Comparison of ENCODE assay signal across 17 cellular contexts in the genomic region with DNA sequence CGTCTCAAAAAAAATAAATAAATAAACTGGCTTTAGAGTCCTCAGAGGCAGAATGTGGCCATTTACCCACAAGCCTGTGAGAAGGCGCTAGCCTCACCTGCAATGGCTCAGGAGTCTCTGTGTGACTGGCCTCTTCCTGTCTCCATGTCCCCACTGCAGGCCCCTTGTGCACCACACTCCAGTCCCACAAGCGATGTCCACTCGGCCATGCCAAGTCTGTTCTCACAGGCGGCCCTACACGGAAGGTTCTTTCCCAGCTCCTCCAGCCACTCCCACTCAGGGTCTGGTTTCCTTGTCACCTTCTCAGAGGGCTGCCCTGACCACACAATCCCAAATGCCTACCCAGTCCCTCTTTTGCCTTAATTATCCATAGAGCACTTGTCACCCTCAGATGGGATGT. TPM values are rescaled to one million over a fixed set of nuclear protein-coding genes. Genes with fewer than 3 reads are reported as not detected.
DNase-seq lines count a peak whose midpoint lies in the region; ATAC-seq and TF ChIP-seq lines count a peak whose summit lies in the region.
"Had no signal": no experiment of that assay in that cellular context is flagged by ENCODE, and none has a peak within 500 bp of the region (broad histone marks: within the 10 kb centered on the region; RNA-seq: fewer than 3 reads in every experiment).

No MANE protein-coding gene starts in this region.

- ATAC-seq in stimulated activated effector memory CD8-positive, alpha-beta T cell treated with anti-CD3 and anti-CD28 coated beads, Interleukin-12 subunit alpha, Interleukin-12 subunit beta, amount 100 ng/mL, for 72 hours = no peak
- ATAC-seq in heart left ventricle = no peak
- ATAC-seq: GM23338, HCT116 had no signal

- H3K9me3 ChIP-seq in heart left ventricle = no peaks in the 10 kb centered on the region

- H3K4me1 Mint-ChIP-seq in chondrocyte (ENCODE audit: low read depth) (no peaks in the 10 kb centered on the region), nephron progenitor cell (peaks cover 4% of the 10 kb centered on the region)
- H3K4me1 Mint-ChIP-seq in stimulated activated effector memory CD8-positive, alpha-beta T cell treated with anti-CD3 and anti-CD28 coated beads, Interleukin-12 subunit alpha, Interleukin-12 subunit beta, amount 100 ng/mL, for 72 hours = peaks cover 10% of the 10 kb centered on the region
- H3K4me1 Mint-ChIP-seq: GM23338, H9 had no signal

- no peak overlapping the region for H3K27ac ChIP-seq in heart left ventricle

- no peak for TF ChIP-seq CTCF in chondrocyte (IDR thresholded peaks at IDR 0.05)
- TF ChIP-seq CTCF in nephron progenitor cell (IDR thresholded peaks at IDR 0.05) = no peak
- TF ChIP-seq CTCF in heart left ventricle (IDR thresholded peaks at IDR 0.05) = no peak

- H3K36me3 ChIP-seq in heart left ventricle = peaks cover 0 to 86% (median 59%) of the 10 kb centered on the region in 9 donors

- H3K27ac Mint-ChIP-seq in chondrocyte (ENCODE audit: unreplicated experiment) (no peak overlapping the region), nephron progenitor cell (peak overlapping the region; percentile 45)
- H3K27ac Mint-ChIP-seq in stimulated activated effector memory CD8-positive, alpha-beta T cell treated with anti-CD3 and anti-CD28 coated beads, Interleukin-12 subunit alpha, Interleukin-12 subunit beta, amount 100 ng/mL, for 72 hours = peak overlapping the region; percentile 29
- H3K27ac Mint-ChIP-seq: GM23338 had no signal

- no peaks in the 10 kb centered on the region for H3K9me3 Mint-ChIP-seq in chondrocyte (ENCODE audit: low read depth)
- H3K9me3 Mint-ChIP-seq in nephron progenitor cell = no peaks in the 10 kb centered on the region
- no peaks in the 10 kb centered on the region for H3K9me3 Mint-ChIP-seq in stimulated activated effector memory CD8-positive, alpha-beta T cell treated with anti-CD3 and anti-CD28 coated beads, Interleukin-12 subunit alpha, Interleukin-12 subunit beta, amount 100 ng/mL, for 72 hours
- H3K9me3 Mint-ChIP-seq: CD4-positive, alpha-beta memory T cell; GM23338; H9 had no signal

- TF ChIP-seq POLR2A in heart left ventricle (IDR thresholded peaks at IDR 0.05) = no peak

- no peaks in the 10 kb centered on the region for H3K4me1 ChIP-seq in heart left ventricle

- 91 to 95% (median 93%) methylated on average over 6 of the region's 6 CpGs for WGBS in heart left ventricle, 4 donors

- DNase-seq in chondrocyte (ENCODE audit: low spot score) (peak; percentile 69), nephron progenitor cell (no peak), heart left ventricle (no peak), NCI-H69 (lab: John Stamatoyannopoulos, UW) (no peak)
- DNase-seq in stimulated activated effector memory CD8-positive, alpha-beta T cell treated with anti-CD3 and anti-CD28 coated beads, Interleukin-12 subunit alpha, Interleukin-12 subunit beta, amount 100 ng/mL, for 72 hours (ENCODE audit: low spot score in 2 of 2) = no peak
- no peak for DNase-seq in activated CD4-positive, CD25-positive, alpha-beta regulatory T cell (lab: John Stamatoyannopoulos, UW)
- DNase-seq: C1 segment of cervical spinal cord; Calu3; CD4-positive, alpha-beta memory T cell; COR-L47; DMS153; DMS79; EL; GDM1; H9 had no signal

- H3K36me3 Mint-ChIP-seq in chondrocyte (ENCODE audit: low read depth) (peaks cover 50% of the 10 kb centered on the region), nephron progenitor cell (ENCODE audit: low read depth) (peaks cover 78% of the 10 kb centered on the region)
- H3K36me3 Mint-ChIP-seq in stimulated activated effector memory CD8-positive, alpha-beta T cell treated with anti-CD3 and anti-CD28 coated beads, Interleukin-12 subunit alpha, Interleukin-12 subunit beta, amount 100 ng/mL, for 72 hours = peaks cover 18% of the 10 kb centered on the region

- H3K27me3 Mint-ChIP-seq in chondrocyte (ENCODE audit: low read depth) = no peaks in the 10 kb centered on the region
- peaks cover 5% of the 10 kb centered on the region for H3K27me3 Mint-ChIP-seq in nephron progenitor cell (ENCODE audit: low read depth, poor library complexity)
- H3K27me3 Mint-ChIP-seq: CD4-positive, alpha-beta memory T cell had no signal

- H3K4me3 ChIP-seq in heart left ventricle = no peak overlapping the region
- H3K4me3 ChIP-seq: GM23338 had no signal

- no peak overlapping the region for H3K4me3 Mint-ChIP-seq in chondrocyte (ENCODE audit: unreplicated experiment)
- H3K4me3 Mint-ChIP-seq in nephron progenitor cell = no peak overlapping the region
- H3K4me3 Mint-ChIP-seq in stimulated activated effector memory CD8-positive, alpha-beta T cell treated with anti-CD3 and anti-CD28 coated beads, Interleukin-12 subunit alpha, Interleukin-12 subunit beta, amount 100 ng/mL, for 72 hours = no peak overlapping the region
- H3K4me3 Mint-ChIP-seq: CD4-positive, alpha-beta memory T cell; GM23338; H9 had no signal

- intact Hi-C loops in heart left ventricle (cut with DNase I) = no loop called here

- H3K27me3 ChIP-seq in heart left ventricle = no peaks in the 10 kb centered on the region

RNA-seq across cellular contexts. Expression of a gene that starts 38.2 kb away (rescaled TPM):
- 12.7 to 13.9 TPM (median 13.7 TPM) in 3 replicates for total RNA-seq in chondrocyte
- 10 to 100 TPM; 11.2 to 24.8 (median 12.8) TPM for total RNA-seq in heart left ventricle
- 10 to 100 TPM in 1 of 2 donors, 1 to 10 TPM in 1; 6.9 to 27.0 TPM for polyA plus RNA-seq in heart left ventricle

RNA-seq across cellular contexts. Expression of a gene that starts 52.3 kb away (rescaled TPM):
- total RNA-seq in chondrocyte (13.2 to 15.9 TPM (median 15.2 TPM) in 3 replicates), heart left ventricle (1 to 10 TPM; 5.5 to 9.8 (median 7.3) TPM)
- 1 to 10 TPM; 2.4 to 6.0 TPM for polyA plus RNA-seq in heart left ventricle

RNA-seq across cellular contexts. Expression of a gene that starts 58.7 kb away (rescaled TPM):
- total RNA-seq in chondrocyte (14.1 to 15.3 TPM (median 14.5 TPM) in 3 replicates), heart left ventricle (1 to 10 TPM; 5.2 to 8.0 (median 6.3) TPM)
- 1 to 10 TPM; 1.8 to 7.4 TPM for polyA plus RNA-seq in heart left ventricle
